17 cellular contexts compared by ENCODE assay signal in genomic region chr16:27571433-27572306, GRCh38. TPM values are rescaled to one million over a fixed set of nuclear protein-coding genes. Genes with fewer than 3 reads are reported as not detected.
DNase-seq lines count a peak whose midpoint lies in the region; ATAC-seq and TF ChIP-seq lines count a peak whose summit lies in the region.
"Had no signal": no experiment of that assay in that cellular context is flagged by ENCODE, and none has a peak within 500 bp of the region (broad histone marks: within the 10 kb centered on the region; RNA-seq: fewer than 3 reads in every experiment).

No MANE protein-coding gene starts in this region.

- no peaks in the 10 kb centered on the region for H4K20me1 ChIP-seq in SK-N-SH (ENCODE audit: insufficient read depth)

- intact Hi-C loops in left ventricle myocardium superior (cut with micrococcal nuclease): no loop called here
- intact Hi-C loops in prostate gland (cut with DNase I): no loop called here

- no peak for TF ChIP-seq EP300 in SK-N-SH (IDR thresholded peaks at IDR 0.05; ENCODE audit: borderline replicate concordance in 1 of 2, low read depth in 1 of 2, low read length in 1 of 2)

- H3K27me3 ChIP-seq in SK-N-SH (ENCODE audit: insufficient read depth): no peaks in the 10 kb centered on the region
- H3K27me3 ChIP-seq in prostate gland (replicated peaks; ENCODE audit: insufficient read depth): no peaks in the 10 kb centered on the region

- peak; percentile 13 for ATAC-seq in left ventricle myocardium superior
- no peak for ATAC-seq in GM19328 (IDR thresholded peaks at IDR 0.05; ENCODE audit: unreplicated experiment)
- ATAC-seq: stimulated activated memory B cell treated with anti-CD40 and anti-IgM and Interleukin-4, amounts not matched to agents 10 μg/mL and 1 μg/mL and 100 μg/mL, for 72 hours had no signal

- H3K4me3 ChIP-seq in HEK293 (ENCODE audit: low read depth, low read length): no peak overlapping the region
- no peak overlapping the region for H3K4me3 ChIP-seq in SK-N-SH (ENCODE audit: low read depth in 2 of 2, low read length in 1 of 2)
- no peak overlapping the region for H3K4me3 ChIP-seq in prostate gland
- H3K4me3 ChIP-seq: psoas muscle, thoracic aorta had no signal

- H3F3A ChIP-seq in SK-N-SH (replicated peaks; ENCODE audit: insufficient read depth): no peaks in the 10 kb centered on the region

- DNase-seq in SK-N-SH: no peak
- DNase-seq in left ventricle myocardium superior: no peak
- DNase-seq in prostate gland (ENCODE audit: low spot score): no peak
- DNase-seq in activated T-cell treated with anti-CD3 and anti-CD28 coated beads for 4 hours: no peak
- no peak for DNase-seq in substantia nigra (lab: John Stamatoyannopoulos, UW)
- DNase-seq in activated gamma-delta T cell (lab: John Stamatoyannopoulos, UW): no peak
- DNase-seq: effector CD8-positive, alpha-beta T cell; NCI-H1092 treated with DMSO at 0.1 percent for 48 hours; NCI-H2029; NCI-H526 treated with DMSO at 0.1 percent for 48 hours; psoas muscle; stimulated activated CD4-positive, alpha-beta T cell treated with anti-CD3 and anti-CD28 coated beads, Interleukin-2, amount 100 ng/mL, for 48 hours; T-helper 9 cell had no signal

- CTCF ChIA-PET in HEK293 (lab: Yijun Ruan, JAX) (interaction anchor here (0.7 to 1.2 kb wide), 3 partner anchors 9 to 68 kb away, joined by 3 read pairs; no protein-coding TSS in a partner anchor), SK-N-SH (lab: Yijun Ruan, JAX) (no interaction called here)

- POLR2A ChIA-PET in HEK293 (lab: Yijun Ruan, JAX) (interaction anchor here (1.4 kb wide), 1 partner anchor 22 kb away, joined by 6 read pairs; the partner anchor contains the start of genes GTF3C1 and KATNIP), SK-N-SH (lab: Yijun Ruan, JAX) (no interaction called here)

- H3K4me1 ChIP-seq in HEK293 (ENCODE audit: control insufficient read depth, insufficient read depth, low read length) (no peaks in the 10 kb centered on the region), SK-N-SH (ENCODE audit: control insufficient read depth in 1 of 2, insufficient read depth in 2 of 2, low read depth in 1 of 2, low read length in 1 of 2) (peaks cover 9 to 11% of the 10 kb centered on the region in 2 experiments; a peak in 2 of 4 replicates), prostate gland (replicated peaks) (no peaks in the 10 kb centered on the region)
- H3K4me1 ChIP-seq: psoas muscle had no signal

- no peak for TF ChIP-seq RAD21 in SK-N-SH (IDR thresholded peaks at IDR 0.05; ENCODE audit: low read length)

- no peak for TF ChIP-seq CTCF in HEK293 (tag by site-specific recombination; IDR thresholded peaks at IDR 0.05)
- TF ChIP-seq CTCF in SK-N-SH (IDR thresholded peaks at IDR 0.05): no peak
- no peak for TF ChIP-seq CTCF in prostate gland (IDR thresholded peaks at IDR 0.05)

- H3K9me3 ChIP-seq in HEK293 (ENCODE audit: control insufficient read depth, insufficient read depth, low read depth, low read length): no peaks in the 10 kb centered on the region
- no peaks in the 10 kb centered on the region for H3K9me3 ChIP-seq in SK-N-SH
- H3K9me3 ChIP-seq in prostate gland: no peaks in the 10 kb centered on the region
- H3K9me3 ChIP-seq: psoas muscle, thoracic aorta had no signal

- no peaks in the 10 kb centered on the region for H3K9me2 ChIP-seq in SK-N-SH

- peak overlapping the region; percentile 38; the same call in 1 of the 2 replicates for H3K4me2 ChIP-seq in SK-N-SH

- H3K9ac ChIP-seq in SK-N-SH: no peak overlapping the region

- H3K36me3 ChIP-seq in HEK293 (ENCODE audit: control insufficient read depth in 2 of 2, insufficient read depth in 1 of 2, low read length in 2 of 2) (no peaks in the 10 kb centered on the region), SK-N-SH (replicated peaks in 1 of 2; ENCODE audit: control insufficient read depth in 1 of 2, insufficient read depth in 2 of 2, low read length in 1 of 2) (peaks cover 0 to 8% of the 10 kb centered on the region in 2 experiments), prostate gland (no peaks in the 10 kb centered on the region)
- H3K36me3 ChIP-seq: thoracic aorta had no signal

- TF ChIP-seq POLR2A in prostate gland (IDR thresholded peaks at IDR 0.05): no peak

- no peak overlapping the region for H3K27ac ChIP-seq in HEK293 (ENCODE audit: extremely low read depth, low read depth, low read length)
- H3K27ac ChIP-seq in SK-N-SH (ENCODE audit: low read depth in 2 of 2, low read length in 1 of 2): peak overlapping the region in 1 of 2 experiments; percentile 26; a peak in 1 of 4 replicates
- peak overlapping the region; percentile 55 to 71 for H3K27ac ChIP-seq in prostate gland
- no peak overlapping the region for H3K27ac ChIP-seq in substantia nigra (ENCODE audit: low read depth, low read length, poor library complexity, severe bottlenecking)
- H3K27ac ChIP-seq: psoas muscle, thoracic aorta had no signal

- no peak overlapping the region for H2AFZ ChIP-seq in SK-N-SH (ENCODE audit: low read depth)

- H3K79me2 ChIP-seq in SK-N-SH (ENCODE audit: insufficient read depth): peaks cover 10% of the 10 kb centered on the region

- 85% methylated on average over 5 of the region's 8 CpGs for WGBS in SK-N-SH (ENCODE audit: low lambda C conversion rate)
- 77% methylated on average over 8 of the region's 8 CpGs for WGBS in prostate gland

TF ChIP-seq in HEK293, 187 proteins besides CTCF, POLR2A, EP300 and RAD21:
- TF ChIP-seq ZIC2 (tag by site-specific recombination; IDR thresholded peaks at IDR 0.05): peak; percentile 78
- TF ChIP-seq ZNF10 (tag by site-specific recombination; IDR thresholded peaks at IDR 0.05): no peak
- peak; percentile 4; the same call in 1 of the 2 replicates for TF ChIP-seq ZNF335 (tag by site-specific recombination; conservative IDR thresholded peaks at IDR 0.05)
- TF ChIP-seq ZNF837 (tag by site-specific recombination; IDR thresholded peaks at IDR 0.05): no peak
- no peak for TF ChIP-seq ZNF513 (tag by site-specific recombination; IDR thresholded peaks at IDR 0.05)
- no peak for TF ChIP-seq GLI2 (tag by site-specific recombination; IDR thresholded peaks at IDR 0.05; ENCODE audit: borderline replicate concordance, low read depth)
- no peak for TF ChIP-seq ZNF48 (tag by site-specific recombination; IDR thresholded peaks at IDR 0.05)
- TF ChIP-seq ZNF792 (tag by site-specific recombination; IDR thresholded peaks at IDR 0.05): no peak
- no peak for TF ChIP-seq SP3 (tag by site-specific recombination; IDR thresholded peaks at IDR 0.05)
- TF ChIP-seq ZBTB17 (tag by site-specific recombination; IDR thresholded peaks at IDR 0.05): 0 out of 2 replicates have a peak, but pooled peaks have one; percentile 9
- peak; percentile 52; the same call in 1 of the 2 replicates for TF ChIP-seq KLF1 (tag by site-specific recombination; IDR thresholded peaks at IDR 0.05)
- TF ChIP-seq GLIS1 (tag by site-specific recombination; IDR thresholded peaks at IDR 0.05): peak; percentile 84

TF ChIP-seq in SK-N-SH, 30 proteins besides CTCF, POLR2A, EP300 and RAD21 (continues in another document):
- TF ChIP-seq GABPA (IDR thresholded peaks at IDR 0.05; ENCODE audit: low read depth) (no peak), RXRA (IDR thresholded peaks at IDR 0.05; ENCODE audit: borderline replicate concordance, low read depth) (no peak), SMC3 (IDR thresholded peaks at IDR 0.05; ENCODE audit: low read depth, low read length) (no peak), NRF1 (IDR thresholded peaks at IDR 0.05; ENCODE audit: low read depth, low read length) (no peak), FOSL2 (IDR thresholded peaks at IDR 0.05; ENCODE audit: borderline replicate concordance, low read depth) (no peak), ELF1 (IDR thresholded peaks at IDR 0.05) (no peak), ZBTB33 (IDR thresholded peaks at IDR 0.05; ENCODE audit: borderline replicate concordance, low read depth) (no peak), YY1 (IDR thresholded peaks at IDR 0.05; ENCODE audit: low read depth) (no peak), RFX5 (IDR thresholded peaks at IDR 0.05; ENCODE audit: low read length) (no peak), TCF12 (IDR thresholded peaks at IDR 0.05) (no peak), CHD2 (IDR thresholded peaks at IDR 0.05; ENCODE audit: low read length, partially characterized antibody) (no peak), FOXJ3 (CRISPR knock-in tag; IDR thresholded peaks at IDR 0.05) (no peak), SIN3A (IDR thresholded peaks at IDR 0.05; ENCODE audit: borderline replicate concordance, low read depth, low read length) (no peak), EZH2phosphoT487 (IDR thresholded peaks at IDR 0.05; ENCODE audit: borderline replicate concordance, low read depth) (no peak)

RNA-seq across cellular contexts. Expression of gene KATNIP, which starts 21.7 kb away (rescaled TPM):
- polyA plus RNA-seq in SK-N-SH (2012; rRNA removed): 25.5 and 28.6 TPM in 2 replicates
- polyA plus RNA-seq in SK-N-SH (2012; cell fraction: cytosol; rRNA removed): 8.9 and 9.8 TPM in 2 replicates
- 87.5 and 111 TPM in 2 replicates for polyA plus RNA-seq in SK-N-SH (2012; cell fraction: nucleus; rRNA removed)
- 12.7 TPM for total RNA-seq in left ventricle myocardium superior
- total RNA-seq in prostate gland: 10 to 100 TPM; 31.7 to 40.9 TPM

RNA-seq across cellular contexts. Expression of gene GTF3C1, which starts 22.0 kb away (rescaled TPM):
- 30.1 and 47.2 TPM in 2 replicates for polyA plus RNA-seq in SK-N-SH (2012; rRNA removed)
- polyA plus RNA-seq in SK-N-SH (2012; cell fraction: cytosol; rRNA removed): 21.3 and 28.8 TPM in 2 replicates
- 84.5 and 107 TPM in 2 replicates for polyA plus RNA-seq in SK-N-SH (2012; cell fraction: nucleus; rRNA removed)
- 56.4 TPM for total RNA-seq in left ventricle myocardium superior
- 100 to 1,000 TPM; 164 to 233 TPM for total RNA-seq in prostate gland

Comparison
In these comparisons a context has a peak if more than half of its experiments do, and no peak if none do; other contexts are left out.
1. H3K27ac ChIP-seq: peak in prostate gland (2 of 2); none in HEK293 (single experiment) and substantia nigra (single experiment).